20 cellular contexts compared by ENCODE assay signal in genomic region chr3:11538581-11538980, GRCh38.
"Had no signal": no experiment of that assay in that cellular context is flagged by ENCODE, and none has a peak within 500 bp of the region (broad histone marks: within the 10 kb centered on the region; RNA-seq: fewer than 3 reads in every experiment).

No MANE protein-coding gene starts in this region.

- H3K27ac ChIP-seq: RWPE1 had no signal

- H3K27me3 Mint-ChIP-seq: T-cell had no signal

- DNase-seq: IMR-90, Karpas-422, KG1, MG63, NCI-H1092, NCI-H1105 treated with DMSO at 0.1 percent for 48 hours, NCI-H1417 treated with DMSO at 0.1 percent for 48 hours, NCI-H1694 treated with DMSO at 0.1 percent for 48 hours, NCI-H1930, NCI-H2107, NCI-H226, NCI-H446, NCI-H510A, NCI-H524 treated with DMSO at 0.1 percent for 48 hours, NCI-H774, SHP77, SW 1271, T-cell had no signal

- ATAC-seq: HepG2, T-cell had no signal

- H3K4me3 Mint-ChIP-seq: T-cell had no signal

- H3K9me3 Mint-ChIP-seq: T-cell had no signal

- H3K4me1 Mint-ChIP-seq: T-cell had no signal
